13 cellular contexts compared by ENCODE assay signal in the genomic region with DNA sequence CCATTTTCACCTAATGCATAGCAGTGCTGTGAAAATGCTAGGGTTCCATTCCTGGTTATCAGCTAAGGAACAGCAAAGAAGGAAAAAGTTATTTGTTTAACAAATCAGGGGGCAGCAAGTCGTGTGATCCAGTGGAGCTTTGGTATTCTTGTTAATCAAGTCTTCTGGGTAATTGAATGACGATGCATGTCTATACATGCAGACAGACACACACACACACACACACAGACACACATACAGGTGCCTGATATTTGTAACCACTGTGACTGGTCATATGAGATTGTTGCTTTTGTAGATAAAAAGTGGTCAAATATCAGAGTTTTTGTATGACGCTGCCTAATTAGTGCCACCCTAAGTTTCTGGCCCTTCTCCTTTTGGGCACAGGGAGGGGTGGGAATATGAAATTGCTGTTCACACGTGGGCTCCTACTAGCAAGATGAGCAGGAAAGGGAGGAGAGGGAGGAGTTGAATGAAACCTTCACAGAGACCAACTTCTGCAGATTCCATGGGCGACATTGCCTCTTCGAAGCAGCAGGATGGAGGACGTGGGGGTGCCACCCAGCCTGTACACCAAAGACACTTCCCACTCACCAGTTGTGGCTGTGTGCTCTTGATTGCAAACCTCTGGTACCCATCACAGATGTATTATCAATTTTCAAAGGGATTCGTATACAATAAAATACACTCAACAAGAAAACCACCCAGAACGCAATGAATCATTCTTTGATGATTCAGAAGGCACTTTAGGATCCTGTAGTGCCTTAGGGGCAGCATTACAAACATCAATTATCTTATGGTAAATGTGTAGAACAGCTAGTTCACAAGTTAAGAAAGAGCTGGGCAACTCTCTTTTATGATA.
A peak's percentile ranks its signal among the peaks of the same experiment; 100 is the strongest.
DNase-seq lines count a peak whose midpoint lies in the region; ATAC-seq and TF ChIP-seq lines count a peak whose summit lies in the region.
"Had no signal": no experiment of that assay in that cellular context is flagged by ENCODE, and none has a peak within 500 bp of the region (broad histone marks: within the 10 kb centered on the region; RNA-seq: fewer than 3 reads in every experiment).

No MANE protein-coding gene starts in this region.

- H3K9me3 ChIP-seq in mammary epithelial cell (replicated peaks; ENCODE audit: insufficient read depth, low read length) (no peaks in the 10 kb centered on the region), ascending aorta (no peaks in the 10 kb centered on the region)
- H3K9me3 ChIP-seq: A549, MG63 had no signal

- DNase-seq in activated CD4-positive, alpha-beta T cell treated with anti-CD3 and anti-CD28 coated beads for 36 hours, result peak; percentile 32
- no peak for DNase-seq in activated CD4-positive, alpha-beta T cell treated with anti-CD3 and anti-CD28 coated beads, Interleukin-2, amount 50 U/mL, for 1 hour
- DNase-seq in NCI-H526 treated with DMSO at 0.1 percent for 48 hours (lab: John Stamatoyannopoulos, UW), result peak; percentile 95
- peak; percentile 66 for DNase-seq in mammary epithelial cell
- peak; percentile 40 for DNase-seq in stimulated activated CD4-positive, alpha-beta T cell treated with anti-CD3 and anti-CD28 coated beads, Interleukin-15, amount 100 ng/mL, for 24 hours
- no peak for DNase-seq in NCI-H2227 treated with DMSO at 0.1 percent for 48 hours (lab: John Stamatoyannopoulos, UW)
- no peak for DNase-seq in ascending aorta (ENCODE audit: low spot score in 2 of 2)
- no peak for DNase-seq in NCI-H69 (lab: John Stamatoyannopoulos, UW)
- DNase-seq: hippocampal formation, MG63, WERI-Rb-1 had no signal

- H3K4me2 ChIP-seq in mammary epithelial cell (ENCODE audit: insufficient read depth, low read depth, low read length), result no peak overlapping the region
- H3K4me2 ChIP-seq: A549 had no signal

- H3K4me3 ChIP-seq in mammary epithelial cell (replicated peaks in 1 of 3; ENCODE audit: insufficient read depth in 1 of 3, low read depth in 2 of 3, low read length in 3 of 3) (no peak overlapping the region), ascending aorta (no peak overlapping the region)
- H3K4me3 ChIP-seq: A549, MG63 had no signal

- H3K27me3 Mint-ChIP-seq in activated CD4-positive, alpha-beta T cell treated with anti-CD3 and anti-CD28 coated beads for 36 hours, result no peaks in the 10 kb centered on the region

- no peaks in the 10 kb centered on the region for H3K36me3 ChIP-seq in mammary epithelial cell (ENCODE audit: insufficient read depth, low read length)
- no peaks in the 10 kb centered on the region for H3K36me3 ChIP-seq in ascending aorta
- H3K36me3 ChIP-seq: MG63, WERI-Rb-1 had no signal

- H2AFZ ChIP-seq in mammary epithelial cell (ENCODE audit: low read depth, low read length), result no peak overlapping the region

- peaks cover 33% of the 10 kb centered on the region for H3K4me1 Mint-ChIP-seq in activated CD4-positive, alpha-beta T cell treated with anti-CD3 and anti-CD28 coated beads for 36 hours

- in situ Hi-C loops in mammary epithelial cell (cut with MboI; ENCODE audit: low sequenced_read_pairs in 2 of 2), result no loop called here

- dilution Hi-C loops in mammary epithelial cell (cut with HindIII; ENCODE audit: low sequenced_read_pairs), result no loop called here

- WGBS in mammary epithelial cell (ENCODE audit: low coverage, missing lambda C conversion rate), result 62% methylated on average over 9 of the region's 9 CpGs

- H3K36me3 Mint-ChIP-seq in activated CD4-positive, alpha-beta T cell treated with anti-CD3 and anti-CD28 coated beads for 36 hours (ENCODE audit: low read depth), result no peaks in the 10 kb centered on the region

- H3K27ac ChIP-seq in mammary epithelial cell (ENCODE audit: insufficient read depth, low read depth, low read length) (no peak overlapping the region), ascending aorta (no peak overlapping the region)
- H3K27ac ChIP-seq: A549, WERI-Rb-1 had no signal

- POLR2A ChIA-PET in activated CD4-positive, alpha-beta T cell treated with anti-CD3 and anti-CD28 coated beads for 36 hours (lab: Charles Lee), result interaction anchor here (1.2 kb wide), 1 partner anchor 38 kb away, joined by 3 read pairs; no protein-coding TSS in a partner anchor

- ATAC-seq in activated CD4-positive, alpha-beta T cell treated with anti-CD3 and anti-CD28 coated beads for 36 hours, result peak; percentile 97
- ATAC-seq: A549, Right ventricle myocardium inferior had no signal

- no peaks in the 10 kb centered on the region for H3K79me2 ChIP-seq in mammary epithelial cell (ENCODE audit: insufficient read depth, low read length)

- peaks cover 2% of the 10 kb centered on the region for H3K27me3 ChIP-seq in mammary epithelial cell (ENCODE audit: insufficient read depth, low read length)
- no peaks in the 10 kb centered on the region for H3K27me3 ChIP-seq in ascending aorta
- H3K27me3 ChIP-seq: MG63 had no signal

- intact Hi-C loops in activated CD4-positive, alpha-beta T cell treated with anti-CD3 and anti-CD28 coated beads for 36 hours (cut with DNase I, micrococcal nuclease), result loop anchor here in 1 of 2 experiments (2.0 kb wide), 1 partner anchor 30 kb away; no protein-coding TSS in a partner anchor
- intact Hi-C loops in mammary epithelial cell (cut with micrococcal nuclease), result no loop called here
- intact Hi-C loops in ascending aorta (cut with DNase I), result no loop called here

- no peak for TF ChIP-seq CTCF in mammary epithelial cell (conservative IDR thresholded peaks at IDR 0.05 in 1 of 2, IDR thresholded peaks at IDR 0.05 in 1 of 2; ENCODE audit: extremely low read depth in 1 of 2, insufficient read depth in 1 of 2, low read depth in 1 of 2, low read length in 2 of 2)
- no peak for TF ChIP-seq CTCF in ascending aorta (IDR thresholded peaks at IDR 0.05)

- CTCF ChIA-PET in activated CD4-positive, alpha-beta T cell treated with anti-CD3 and anti-CD28 coated beads for 36 hours (lab: Charles Lee), result interaction anchor here (0.7 to 2.6 kb wide), 11 partner anchors 19 to 240 kb away, joined by 3 to 8 read pairs (median 3); no protein-coding TSS in a partner anchor
- CTCF ChIA-PET in mammary epithelial cell (lab: Charles Lee; ENCODE audit: low non-redundant PET), result no interaction called here

- H3K9me3 Mint-ChIP-seq in activated CD4-positive, alpha-beta T cell treated with anti-CD3 and anti-CD28 coated beads for 36 hours (ENCODE audit: low read depth), result no peaks in the 10 kb centered on the region

- H3K27ac Mint-ChIP-seq in activated CD4-positive, alpha-beta T cell treated with anti-CD3 and anti-CD28 coated beads for 36 hours, result no peak overlapping the region

- no peak overlapping the region for H3K4me3 Mint-ChIP-seq in activated CD4-positive, alpha-beta T cell treated with anti-CD3 and anti-CD28 coated beads for 36 hours

- H3K4me1 ChIP-seq in mammary epithelial cell (ENCODE audit: insufficient read depth, low read length) (peaks cover 9% of the 10 kb centered on the region), ascending aorta (peaks cover 2 to 5% of the 10 kb centered on the region in 2 donors)
- H3K4me1 ChIP-seq: A549 had no signal

- BruUV-seq in mammary epithelial cell (replicated peaks; lab: Mats Ljungman, UMichigan), result no TSS peak

- H4K20me1 ChIP-seq in mammary epithelial cell (ENCODE audit: insufficient read depth, low read length), result no peaks in the 10 kb centered on the region

- H3K9ac ChIP-seq in mammary epithelial cell (ENCODE audit: insufficient read depth, low read length), result no peak overlapping the region

Comparison
In these comparisons a context has a peak if more than half of its experiments do, and no peak if none do; other contexts are left out.
1. DNase-seq: peak in activated CD4-positive, alpha-beta T cell treated with anti-CD3 and anti-CD28 coated beads for 36 hours (single experiment), NCI-H526 treated with DMSO at 0.1 percent for 48 hours (single experiment), mammary epithelial cell (single experiment) and stimulated activated CD4-positive, alpha-beta T cell treated with anti-CD3 and anti-CD28 coated beads, Interleukin-15, amount 100 ng/mL, for 24 hours (single experiment); none in activated CD4-positive, alpha-beta T cell treated with anti-CD3 and anti-CD28 coated beads, Interleukin-2, amount 50 U/mL, for 1 hour (single experiment), NCI-H2227 treated with DMSO at 0.1 percent for 48 hours (single experiment), ascending aorta (0 of 2) and NCI-H69 (single experiment).